Comparison of ENCODE assay signal across 7 cellular contexts in genomic region chr9:1837453-1838084, GRCh38.
DNase-seq lines count a peak whose midpoint lies in the region; ATAC-seq and TF ChIP-seq lines count a peak whose summit lies in the region.

No MANE protein-coding gene starts in this region.

- intact Hi-C loops in activated T-helper 1 cell treated with anti-CD3 and anti-CD28 coated beads, Interleukin-12 subunit alpha, Interleukin-12 subunit beta, Interleukin-2, Interleukin-4 antibody, amounts not matched to agents 30 ng/mL and 10 ng/mL and 1 ng/mL, durations not matched to agents 14 hours and 24 hours and 36 hours (cut with micrococcal nuclease): no loop called here

- H3K4me3 Mint-ChIP-seq in activated T-helper 1 cell treated with anti-CD3 and anti-CD28 coated beads, Interleukin-12 subunit alpha, Interleukin-12 subunit beta, Interleukin-2, Interleukin-4 antibody, amounts not matched to agents 30 ng/mL and 10 ng/mL and 1 ng/mL, durations not matched to agents 14 hours and 24 hours and 36 hours: no peak overlapping the region
- no peak overlapping the region for H3K4me3 Mint-ChIP-seq in activated T-helper 17 cell treated with anti-CD3 and anti-CD28 coated beads, Interleukin-2, amount 50 U/mL, for 72 hours

- TF ChIP-seq CTCF in HL-60 (IDR thresholded peaks at IDR 0.05; ENCODE audit: insufficient read depth, low read length) (peak; percentile 68), RWPE2 (IDR thresholded peaks at IDR 0.05; ENCODE audit: poor library complexity, severe bottlenecking) (peak; percentile 60)

- no peaks in the 10 kb centered on the region for H3K9me3 Mint-ChIP-seq in activated T-helper 1 cell treated with anti-CD3 and anti-CD28 coated beads, Interleukin-12 subunit alpha, Interleukin-12 subunit beta, Interleukin-2, Interleukin-4 antibody, amounts not matched to agents 30 ng/mL and 10 ng/mL and 1 ng/mL, durations not matched to agents 14 hours and 24 hours and 36 hours
- no peaks in the 10 kb centered on the region for H3K9me3 Mint-ChIP-seq in activated T-helper 17 cell treated with anti-CD3 and anti-CD28 coated beads, Interleukin-2, amount 50 U/mL, for 72 hours

- DNase-seq in ELF-1 (ENCODE audit: low read depth, low spot score): peak; percentile 62
- DNase-seq in GM19240 (ENCODE audit: insufficient read length, low spot score): peak; percentile 37
- DNase-seq in HL-60 (ENCODE audit: low read depth in 1 of 2, low spot score in 1 of 2): peak in 1 of 2 experiments; percentile 18
- no peak for DNase-seq in RWPE2 (ENCODE audit: low spot score)
- peak; percentile 72 for DNase-seq in iPS DF 6.9 (ENCODE audit: low read depth, low spot score)
- no peak for DNase-seq in activated T-helper 1 cell treated with anti-CD3 and anti-CD28 coated beads, Interleukin-12 subunit alpha, Interleukin-12 subunit beta, Interleukin-2, Interleukin-4 antibody, amounts not matched to agents 30 ng/mL and 10 ng/mL and 1 ng/mL, durations not matched to agents 14 hours and 24 hours and 36 hours (ENCODE audit: low spot score)

- peaks cover 3% of the 10 kb centered on the region for H3K27me3 Mint-ChIP-seq in activated T-helper 1 cell treated with anti-CD3 and anti-CD28 coated beads, Interleukin-12 subunit alpha, Interleukin-12 subunit beta, Interleukin-2, Interleukin-4 antibody, amounts not matched to agents 30 ng/mL and 10 ng/mL and 1 ng/mL, durations not matched to agents 14 hours and 24 hours and 36 hours (ENCODE audit: insufficient read depth)
- H3K27me3 Mint-ChIP-seq in activated T-helper 17 cell treated with anti-CD3 and anti-CD28 coated beads, Interleukin-2, amount 50 U/mL, for 72 hours: no peaks in the 10 kb centered on the region

- H3K36me3 Mint-ChIP-seq in activated T-helper 1 cell treated with anti-CD3 and anti-CD28 coated beads, Interleukin-12 subunit alpha, Interleukin-12 subunit beta, Interleukin-2, Interleukin-4 antibody, amounts not matched to agents 30 ng/mL and 10 ng/mL and 1 ng/mL, durations not matched to agents 14 hours and 24 hours and 36 hours (ENCODE audit: low read depth): no peaks in the 10 kb centered on the region
- H3K36me3 Mint-ChIP-seq in activated T-helper 17 cell treated with anti-CD3 and anti-CD28 coated beads, Interleukin-2, amount 50 U/mL, for 72 hours (ENCODE audit: low read depth): no peaks in the 10 kb centered on the region

- H3K4me1 Mint-ChIP-seq in activated T-helper 1 cell treated with anti-CD3 and anti-CD28 coated beads, Interleukin-12 subunit alpha, Interleukin-12 subunit beta, Interleukin-2, Interleukin-4 antibody, amounts not matched to agents 30 ng/mL and 10 ng/mL and 1 ng/mL, durations not matched to agents 14 hours and 24 hours and 36 hours (ENCODE audit: low read depth): no peaks in the 10 kb centered on the region
- H3K4me1 Mint-ChIP-seq in activated T-helper 17 cell treated with anti-CD3 and anti-CD28 coated beads, Interleukin-2, amount 50 U/mL, for 72 hours: no peaks in the 10 kb centered on the region

- WGBS in iPS DF 6.9 (ENCODE audit: insufficient coverage, insufficient read length): no CpG with 5 or more reads among the region's 6 CpGs

- no peaks in the 10 kb centered on the region for H3K4me1 ChIP-seq in RWPE2 (ENCODE audit: insufficient read depth, poor library complexity, severe bottlenecking)
- H3K4me1 ChIP-seq in iPS DF 6.9 (ENCODE audit: control insufficient read depth, insufficient read depth, low read length): no peaks in the 10 kb centered on the region; the same call in 1 of the 2 replicates

- no peaks in the 10 kb centered on the region for H3K9me3 ChIP-seq in RWPE2 (ENCODE audit: severe bottlenecking)
- H3K9me3 ChIP-seq in iPS DF 6.9 (ENCODE audit: control insufficient read depth, insufficient read depth, low read length): no peaks in the 10 kb centered on the region

- no peak overlapping the region for H3K27ac ChIP-seq in HL-60 (replicated peaks)
- no peak overlapping the region for H3K27ac ChIP-seq in RWPE2 (ENCODE audit: poor library complexity, severe bottlenecking)
- H3K27ac ChIP-seq in iPS DF 6.9 (ENCODE audit: low read length): no peak overlapping the region

- H3K27me3 ChIP-seq in HL-60 (ENCODE audit: insufficient read depth, poor library complexity, severe bottlenecking) (no peaks in the 10 kb centered on the region), RWPE2 (ENCODE audit: insufficient read depth, poor library complexity, severe bottlenecking) (no peaks in the 10 kb centered on the region), iPS DF 6.9 (ENCODE audit: control insufficient read depth, insufficient read depth, low read length) (no peaks in the 10 kb centered on the region; the same call in 1 of the 2 replicates)

- H3K36me3 ChIP-seq in RWPE2 (ENCODE audit: low read depth) (no peaks in the 10 kb centered on the region), iPS DF 6.9 (ENCODE audit: control insufficient read depth, insufficient read depth, low read length) (no peaks in the 10 kb centered on the region)

- ATAC-seq in RWPE2 (ENCODE audit: low read depth): peak; percentile 60; the same call in 2 of the 3 replicates
- no peak for ATAC-seq in activated T-helper 17 cell treated with anti-CD3 and anti-CD28 coated beads, Interleukin-2, amount 50 U/mL, for 72 hours (replicated peaks)

- H3K4me3 ChIP-seq in HL-60 (replicated peaks; ENCODE audit: insufficient read depth, low read length) (no peak overlapping the region), RWPE2 (ENCODE audit: severe bottlenecking) (no peak overlapping the region), iPS DF 6.9 (ENCODE audit: low read length) (no peak overlapping the region)

- no peak overlapping the region for H3K27ac Mint-ChIP-seq in activated T-helper 1 cell treated with anti-CD3 and anti-CD28 coated beads, Interleukin-12 subunit alpha, Interleukin-12 subunit beta, Interleukin-2, Interleukin-4 antibody, amounts not matched to agents 30 ng/mL and 10 ng/mL and 1 ng/mL, durations not matched to agents 14 hours and 24 hours and 36 hours
- no peak overlapping the region for H3K27ac Mint-ChIP-seq in activated T-helper 17 cell treated with anti-CD3 and anti-CD28 coated beads, Interleukin-2, amount 50 U/mL, for 72 hours

Comparison
In these comparisons a context has a peak if more than half of its experiments do, and no peak if none do; other contexts are left out.
1. DNase-seq: peak in ELF-1 (single experiment), GM19240 (single experiment) and iPS DF 6.9 (single experiment); none in RWPE2 (single experiment) and activated T-helper 1 cell treated with anti-CD3 and anti-CD28 coated beads, Interleukin-12 subunit alpha, Interleukin-12 subunit beta, Interleukin-2, Interleukin-4 antibody, amounts not matched to agents 30 ng/mL and 10 ng/mL and 1 ng/mL, durations not matched to agents 14 hours and 24 hours and 36 hours (single experiment).